In genomic region chr9:127485995-127486394, GRCh38 we compare ENCODE assay signal across 21 cellular contexts. TPM values are rescaled to one million over a fixed set of nuclear protein-coding genes. Genes with fewer than 3 reads are reported as not detected.
DNase-seq lines count a peak whose midpoint lies in the region; ATAC-seq, FAIRE-seq and TF ChIP-seq lines count a peak whose summit lies in the region.
"Had no signal": no experiment of that assay in that cellular context is flagged by ENCODE, and none has a peak within 500 bp of the region (broad histone marks: within the 10 kb centered on the region; RNA-seq: fewer than 3 reads in every experiment).

No MANE protein-coding gene starts in this region.

- TF ChIP-seq EP300 in A549 (IDR thresholded peaks at IDR 0.05), result no peak

- H3K27me3 ChIP-seq in brain microvascular endothelial cell (replicated peaks), result no peaks in the 10 kb centered on the region
- no peaks in the 10 kb centered on the region for H3K27me3 ChIP-seq in foreskin keratinocyte

- 83% methylated on average over 11 of the region's 11 CpGs for WGBS in A549 (ENCODE audit: missing lambda C conversion rate)

- no peak overlapping the region for H3K4me2 ChIP-seq in A549

- POLR2A ChIA-PET in A549 (lab: Yijun Ruan, JAX), result no interaction called here

- no peak for TF ChIP-seq CTCF in A549 (IDR thresholded peaks at IDR 0.05)
- peak; percentile 32 for TF ChIP-seq CTCF in HFFc6 (IDR thresholded peaks at IDR 0.05)
- peak; percentile 32 for TF ChIP-seq CTCF in brain microvascular endothelial cell (IDR thresholded peaks at IDR 0.05; ENCODE audit: low read depth, low read length, missing control alignments)
- TF ChIP-seq CTCF in foreskin keratinocyte (conservative IDR thresholded peaks at IDR 0.05), result peak; percentile 16
- TF ChIP-seq CTCF in GM20000 (IDR thresholded peaks at IDR 0.05; ENCODE audit: extremely low read depth, missing control alignments), result no peak

- H3K27ac Mint-ChIP-seq in HFFc6, result no peak overlapping the region
- H3K27ac Mint-ChIP-seq in activated naive CD8-positive, alpha-beta T cell treated with anti-CD3 and anti-CD28 coated beads for 36 hours, result no peak overlapping the region

- no peak for TF ChIP-seq POLR2A in A549 (IDR thresholded peaks at IDR 0.05; ENCODE audit: low read length)

- H3K4me1 Mint-ChIP-seq in HFFc6 (ENCODE audit: low read depth), result no peaks in the 10 kb centered on the region
- H3K4me1 Mint-ChIP-seq in activated naive CD8-positive, alpha-beta T cell treated with anti-CD3 and anti-CD28 coated beads for 36 hours, result no peaks in the 10 kb centered on the region

- peaks cover 5% of the 10 kb centered on the region; the same call in 1 of the 2 replicates for H3K27me3 Mint-ChIP-seq in HFFc6 (ENCODE audit: insufficient read depth)
- H3K27me3 Mint-ChIP-seq in activated naive CD8-positive, alpha-beta T cell treated with anti-CD3 and anti-CD28 coated beads for 36 hours, result no peaks in the 10 kb centered on the region

- H3K9me3 ChIP-seq in A549, result no peaks in the 10 kb centered on the region

- H3K9me3 Mint-ChIP-seq in HFFc6, result no peaks in the 10 kb centered on the region
- no peaks in the 10 kb centered on the region for H3K9me3 Mint-ChIP-seq in activated naive CD8-positive, alpha-beta T cell treated with anti-CD3 and anti-CD28 coated beads for 36 hours

- in situ Hi-C loops in brain microvascular endothelial cell (cut with HindIII; ENCODE audit: low pct_ligation_motif_present, low sequenced_read_pairs), result no loop called here

- no peak overlapping the region for H3K4me3 Mint-ChIP-seq in HFFc6
- H3K4me3 Mint-ChIP-seq in activated naive CD8-positive, alpha-beta T cell treated with anti-CD3 and anti-CD28 coated beads for 36 hours, result no peak overlapping the region

- FAIRE-seq in A549 (lab: Jason Lieb, UNC), result no peak
- FAIRE-seq: A204.1, GM12878, GM18507 had no signal

- H3K4me1 ChIP-seq in A549 (no peaks in the 10 kb centered on the region), foreskin keratinocyte (no peaks in the 10 kb centered on the region)

- ATAC-seq in A549 (peak; percentile 39; a peak in 3 of 6 replicates), foreskin keratinocyte (no peak)
- ATAC-seq: GM12878, Panc1 had no signal

- H3K36me3 Mint-ChIP-seq in HFFc6 (ENCODE audit: low read depth), result peaks cover 15% of the 10 kb centered on the region
- peaks cover 11% of the 10 kb centered on the region for H3K36me3 Mint-ChIP-seq in activated naive CD8-positive, alpha-beta T cell treated with anti-CD3 and anti-CD28 coated beads for 36 hours

- H3K36me3 ChIP-seq in brain microvascular endothelial cell (replicated peaks), result peaks cover 18% of the 10 kb centered on the region

- DNase-seq in A549 (ENCODE audit: low read depth in 1 of 2, low spot score in 1 of 2), result no peak
- DNase-seq in HFFc6, result no peak
- DNase-seq in brain microvascular endothelial cell, result no peak
- no peak for DNase-seq in foreskin keratinocyte
- no peak for DNase-seq in activated naive CD8-positive, alpha-beta T cell treated with anti-CD3 and anti-CD28 coated beads for 36 hours
- no peak for DNase-seq in activated gamma-delta T cell treated with Interleukin-2 at 50 U/mL for 16 hours
- DNase-seq in stimulated activated CD4-positive, alpha-beta T cell treated with anti-CD3 and anti-CD28 coated beads, Interleukin-1b, Interleukin-23, amount 100 ng/mL, for 48 hours, result no peak
- DNase-seq in GM20000 (ENCODE audit: low spot score), result no peak
- DNase-seq: DMS53, KG1, NCI-H1092, NCI-H1694, NCI-H2107, NCI-H446 treated with DMSO at 0.1 percent for 48 hours, NCI-H774, Right ventricle myocardium superior had no signal

- H3K4me3 ChIP-seq in A549, result no peak overlapping the region
- no peak overlapping the region for H3K4me3 ChIP-seq in brain microvascular endothelial cell (ENCODE audit: low read depth, low read length)
- H3K4me3 ChIP-seq: GM12878 had no signal

- CTCF ChIA-PET in A549 (lab: Yijun Ruan, JAX), result interaction anchor here (0.9 to 1.4 kb wide), 2 partner anchors 17 to 140 kb away, joined by 3 to 7 read pairs; no protein-coding TSS in a partner anchor

- no peak for TF ChIP-seq RAD21 in A549 (conservative IDR thresholded peaks at IDR 0.05 in 1 of 2, IDR thresholded peaks at IDR 0.05 in 1 of 2)

- H3K27ac ChIP-seq in A549 (no peak overlapping the region), brain microvascular endothelial cell (no peak overlapping the region), foreskin keratinocyte (no peak overlapping the region)
- H3K27ac ChIP-seq: HL-60 had no signal

TF ChIP-seq in A549, 52 proteins besides CTCF, POLR2A, EP300 and RAD21:
- TF ChIP-seq POLR2AphosphoS2 (conservative IDR thresholded peaks at IDR 0.05; ENCODE audit: low read length), result no peak
- no peak for TF ChIP-seq JUNB (IDR thresholded peaks at IDR 0.05)
- peak in 1 of 2 experiments; percentile 33; a peak in 1 of 4 replicates for TF ChIP-seq CEBPB (IDR thresholded peaks at IDR 0.05)
- no peak for TF ChIP-seq CHD4 (IDR thresholded peaks at IDR 0.05; ENCODE audit: borderline replicate concordance)
- no peak for TF ChIP-seq NFE2L2 (conservative IDR thresholded peaks at IDR 0.05; ENCODE audit: low read length)
- TF ChIP-seq HOXB5 (CRISPR knock-in tag; IDR thresholded peaks at IDR 0.05), result no peak
TF ChIP-seq in A549: peak in this region for 1.

RNA-seq across cellular contexts. Expression of gene LRSAM1, which starts 34.7 kb away (rescaled TPM):
- polyA plus RNA-seq in A549 (2011; rRNA removed), result 5.1 and 6.4 TPM in 2 replicates
- polyA plus RNA-seq in A549 (2012; cell fraction: cytosol; rRNA removed), result 7.6 and 9.1 TPM in 2 replicates
- 31.8 and 46.4 TPM in 2 replicates for polyA plus RNA-seq in A549 (2012; cell fraction: nucleus; rRNA removed)
- 9.2 to 10.5 TPM (median 10.0 TPM) in 3 replicates for polyA plus RNA-seq in A549 (2017; fragmentation: RNase III; extraction: RNeasy Plus Mini Kit Qiagen cat#74134 plus additional on column Dnase treatment)
- 5.7 and 8.9 TPM in 2 replicates for polyA minus RNA-seq in A549 (2011; rRNA and poly(A)+ RNA removed)
- 10 to 100 TPM; 12.1 to 15.9 (median 13.4) TPM for total RNA-seq in HFFc6 (2021; fragmentation: NEBNext Ultra II Directional; extraction: Animal tissue kit (Norgen Biotek cat#: 25700))
- 9.8 and 11.0 TPM in 2 replicates for total RNA-seq in foreskin keratinocyte
- polyA plus RNA-seq in foreskin keratinocyte, result 10.5 and 11.1 TPM in 2 replicates
- 10 to 100 TPM; 17.7 to 20.7 TPM for total RNA-seq in activated naive CD8-positive, alpha-beta T cell treated with anti-CD3 and anti-CD28 coated beads for 36 hours

RNA-seq across cellular contexts. Expression of gene RPL12, which starts 34.8 kb away (rescaled TPM):
- polyA plus RNA-seq in A549 (2011; rRNA removed) (1,891 and 2,198 TPM in 2 replicates), A549 (2017; fragmentation: RNase III; extraction: RNeasy Plus Mini Kit Qiagen cat#74134 plus additional on column Dnase treatment) (2,384 to 2,622 TPM (median 2,519 TPM) in 3 replicates), foreskin keratinocyte (3,069 and 3,317 TPM in 2 replicates)
- 2,114 and 2,323 TPM in 2 replicates for polyA plus RNA-seq in A549 (2012; cell fraction: cytosol; rRNA removed)
- polyA plus RNA-seq in A549 (2012; cell fraction: nucleus; rRNA removed), result 721 and 1,502 TPM in 2 replicates
- 616 and 1,237 TPM in 2 replicates for polyA minus RNA-seq in A549 (2011; rRNA and poly(A)+ RNA removed)
- total RNA-seq in HFFc6 (2021; fragmentation: NEBNext Ultra II Directional; extraction: Animal tissue kit (Norgen Biotek cat#: 25700)), result 1,000 to 10,000 TPM in 4 of 6 experiments, 100 to 1,000 TPM in 2; 953 to 1,196 (median 1,072) TPM
- total RNA-seq in foreskin keratinocyte, result 2,227 and 2,321 TPM in 2 replicates
- total RNA-seq in activated naive CD8-positive, alpha-beta T cell treated with anti-CD3 and anti-CD28 coated beads for 36 hours, result 1,000 to 10,000 TPM; 2,007 to 2,108 TPM

Comparison
In these comparisons a context has a peak if more than half of its experiments do, and no peak if none do; other contexts are left out.
1. CTCF ChIP-seq: peak in HFFc6 (single experiment), brain microvascular endothelial cell (single experiment) and foreskin keratinocyte (single experiment); none in A549 (single experiment) and GM20000 (single experiment).